ENCODE assay signal across 24 cellular contexts in the genomic region with DNA sequence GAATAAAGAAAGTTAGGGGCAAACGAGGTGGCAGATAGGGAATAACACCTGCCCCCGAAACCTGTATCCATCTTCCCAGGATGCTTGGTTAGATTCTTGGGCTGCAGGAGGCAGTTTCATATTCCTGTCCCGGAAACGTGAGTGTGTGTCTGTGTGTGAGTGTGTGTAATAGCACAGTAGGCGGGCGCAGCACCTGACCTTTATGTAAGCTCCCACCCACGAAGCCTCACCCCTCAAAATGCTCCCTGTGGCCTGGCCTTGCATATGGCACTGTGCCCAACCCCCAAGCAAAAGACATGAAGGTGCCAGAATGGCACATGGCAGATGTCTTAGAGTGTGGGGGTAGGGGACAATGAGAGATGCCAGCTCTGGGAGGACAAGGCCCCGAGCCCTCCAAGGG.
"Had no signal": no experiment of that assay in that cellular context is flagged by ENCODE, and none has a peak within 500 bp of the region (broad histone marks: within the 10 kb centered on the region; RNA-seq: fewer than 3 reads in every experiment).

No MANE protein-coding gene starts in this region.

- H3K9me3 ChIP-seq: breast epithelium, colonic mucosa, left lung, ovary, prostate gland, right atrium auricular region, stomach, suprapubic skin, tibial nerve had no signal

- H3K27me3 Mint-ChIP-seq: activated T-cell treated with anti-CD3 and anti-CD28 coated beads, Interleukin-2, amount 50 U/mL, for 24 hours had no signal

- H3K4me1 ChIP-seq: breast epithelium, colonic mucosa, left lung, prostate gland, suprapubic skin had no signal

- H3K4me3 Mint-ChIP-seq: activated CD8-positive, alpha-beta T cell treated with anti-CD3 and anti-CD28 coated beads, Interleukin-2, amount 10 ng/mL, durations not matched to agents 7 days and 5 days; activated T-cell treated with anti-CD3 and anti-CD28 coated beads, Interleukin-2, amount 50 U/mL, for 24 hours; activated T-helper 17 cell treated with anti-CD3 and anti-CD28 coated beads, Interleukin-2, amount 50 U/mL, for 72 hours; effector memory CD8-positive, alpha-beta T cell; mesothelial cell of epicardium; naive thymus-derived CD8-positive, alpha-beta T cell had no signal

- H3K36me3 ChIP-seq: breast epithelium, colonic mucosa, left lung, ovary, prostate gland, right atrium auricular region, stomach, suprapubic skin had no signal

- DNase-seq: activated CD4-positive, alpha-beta T cell treated with anti-CD3 and anti-CD28 coated beads for 1 hour; activated CD4-positive, alpha-beta T cell treated with anti-CD3 and anti-CD28 coated beads, Interleukin-2, amount 50 U/mL, for 1 hour; activated CD8-positive, alpha-beta T cell treated with anti-CD3 and anti-CD28 coated beads, Interleukin-2, amount 10 ng/mL, durations not matched to agents 7 days and 5 days; activated T-cell treated with anti-CD3 and anti-CD28 coated beads, Interleukin-2, amount 50 U/mL, for 24 hours; colonic mucosa; dorsolateral prefrontal cortex; effector memory CD8-positive, alpha-beta T cell; foreskin melanocyte; kidney glomerular epithelial cell; left lung; naive thymus-derived CD8-positive, alpha-beta T cell; ovary; stimulated activated CD4-positive, alpha-beta T cell treated with anti-CD3 and anti-CD28 coated beads, Interleukin-4, amount 100 ng/mL, for 4 hours; stomach; T-helper 9 cell had no signal

- H3K9me3 Mint-ChIP-seq: activated naive CD4-positive, alpha-beta T cell treated with anti-CD3 and anti-CD28 coated beads, Interleukin-2, amount 50 U/mL, for 72 hours; activated T-cell treated with anti-CD3 and anti-CD28 coated beads, Interleukin-2, amount 50 U/mL, for 24 hours; activated T-helper 17 cell treated with anti-CD3 and anti-CD28 coated beads, Interleukin-2, amount 50 U/mL, for 72 hours; effector memory CD8-positive, alpha-beta T cell; mesothelial cell of epicardium; naive thymus-derived CD8-positive, alpha-beta T cell had no signal

- H3K4me1 Mint-ChIP-seq: activated T-helper 17 cell treated with anti-CD3 and anti-CD28 coated beads, Interleukin-2, amount 50 U/mL, for 72 hours; mesothelial cell of epicardium; naive thymus-derived CD8-positive, alpha-beta T cell had no signal

- H3K36me3 Mint-ChIP-seq: activated naive CD4-positive, alpha-beta T cell treated with anti-CD3 and anti-CD28 coated beads, Interleukin-2, amount 50 U/mL, for 72 hours; naive thymus-derived CD8-positive, alpha-beta T cell had no signal

- H3K27ac ChIP-seq: breast epithelium, colonic mucosa, hepatocyte, left lung, ovary, prostate gland, stomach, suprapubic skin, tibial nerve had no signal

- H3K27ac Mint-ChIP-seq: activated CD8-positive, alpha-beta T cell treated with anti-CD3 and anti-CD28 coated beads, Interleukin-2, amount 10 ng/mL, durations not matched to agents 7 days and 5 days; activated naive CD4-positive, alpha-beta T cell treated with anti-CD3 and anti-CD28 coated beads, Interleukin-2, amount 50 U/mL, for 72 hours; activated T-cell treated with anti-CD3 and anti-CD28 coated beads, Interleukin-2, amount 50 U/mL, for 24 hours; activated T-helper 17 cell treated with anti-CD3 and anti-CD28 coated beads, Interleukin-2, amount 50 U/mL, for 72 hours; effector memory CD8-positive, alpha-beta T cell; mesothelial cell of epicardium; naive thymus-derived CD8-positive, alpha-beta T cell had no signal

- H3K4me3 ChIP-seq: breast epithelium, colonic mucosa, dorsolateral prefrontal cortex, hepatocyte, left lung, ovary, prostate gland, right atrium auricular region, stomach, suprapubic skin, tibial nerve had no signal
